In genomic region chr1:115088871-115089442, GRCh38 we compare ENCODE assay signal across 1 cellular context.
TF ChIP-seq lines count a peak whose summit lies in the region.

No MANE protein-coding gene starts in this region.

TF ChIP-seq in A549, 52 proteins besides CTCF, POLR2A, EP300 and RAD21 (continued from another document):
- TF ChIP-seq, protein P1, sequence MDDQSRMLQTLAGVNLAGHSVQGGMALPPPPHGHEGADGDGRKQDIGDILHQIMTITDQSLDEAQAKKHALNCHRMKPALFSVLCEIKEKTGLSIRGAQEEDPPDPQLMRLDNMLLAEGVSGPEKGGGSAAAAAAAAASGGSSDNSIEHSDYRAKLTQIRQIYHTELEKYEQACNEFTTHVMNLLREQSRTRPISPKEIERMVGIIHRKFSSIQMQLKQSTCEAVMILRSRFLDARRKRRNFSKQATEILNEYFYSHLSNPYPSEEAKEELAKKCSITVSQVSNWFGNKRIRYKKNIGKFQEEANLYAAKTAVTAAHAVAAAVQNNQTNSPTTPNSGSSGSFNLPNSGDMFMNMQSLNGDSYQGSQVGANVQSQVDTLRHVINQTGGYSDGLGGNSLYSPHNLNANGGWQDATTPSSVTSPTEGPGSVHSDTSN (IDR thresholded peaks at IDR 0.05) = no peak
- TF ChIP-seq HDAC2 (IDR thresholded peaks at IDR 0.05) = no peak
- TF ChIP-seq, protein P2, sequence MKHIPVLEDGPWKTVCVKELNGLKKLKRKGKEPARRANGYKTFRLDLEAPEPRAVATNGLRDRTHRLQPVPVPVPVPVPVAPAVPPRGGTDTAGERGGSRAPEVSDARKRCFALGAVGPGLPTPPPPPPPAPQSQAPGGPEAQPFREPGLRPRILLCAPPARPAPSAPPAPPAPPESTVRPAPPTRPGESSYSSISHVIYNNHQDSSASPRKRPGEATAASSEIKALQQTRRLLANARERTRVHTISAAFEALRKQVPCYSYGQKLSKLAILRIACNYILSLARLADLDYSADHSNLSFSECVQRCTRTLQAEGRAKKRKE (CRISPR knock-in tag; IDR thresholded peaks at IDR 0.05; ENCODE audit: low read depth) = no peak
- no peak for TF ChIP-seq MYC (IDR thresholded peaks at IDR 0.05; ENCODE audit: borderline replicate concordance, low read length)
- TF ChIP-seq NFE2L2 (conservative IDR thresholded peaks at IDR 0.05; ENCODE audit: low read length) = no peak
- TF ChIP-seq USF2 (IDR thresholded peaks at IDR 0.05) = no peak
- TF ChIP-seq GATA3 (IDR thresholded peaks at IDR 0.05; ENCODE audit: borderline replicate concordance) = no peak
- no peak for TF ChIP-seq TP53 (CRISPR knock-in tag; IDR thresholded peaks at IDR 0.05)
- TF ChIP-seq BHLHE40 (IDR thresholded peaks at IDR 0.05; ENCODE audit: low read depth, low read length) = no peak
- TF ChIP-seq FOSL2 (IDR thresholded peaks at IDR 0.05) = no peak
- no peak for TF ChIP-seq FOSL2 (CRISPR knock-in tag; IDR thresholded peaks at IDR 0.05)
- TF ChIP-seq MAFK (IDR thresholded peaks at IDR 0.05; ENCODE audit: partially characterized antibody) = no peak
- TF ChIP-seq POLR2AphosphoS2 (conservative IDR thresholded peaks at IDR 0.05; ENCODE audit: low read length) = no peak
